Comparison of ENCODE assay signal across 8 cellular contexts in genomic region chr7:137898839-137899681, GRCh38. TPM values are rescaled to one million over a fixed set of nuclear protein-coding genes. Genes with fewer than 3 reads are reported as not detected.
DNase-seq lines count a peak whose midpoint lies in the region; ATAC-seq and TF ChIP-seq lines count a peak whose summit lies in the region.

No MANE protein-coding gene starts in this region.

- peak overlapping the region; percentile 74 for H3K27ac Mint-ChIP-seq in activated CD8-positive, alpha-beta T cell treated with anti-CD3 and anti-CD28 coated beads for 36 hours

- TF ChIP-seq CTCF in C4-2B (conservative IDR thresholded peaks at IDR 0.05), result peak; percentile 97
- peak; percentile 75 for TF ChIP-seq CTCF in activated CD8-positive, alpha-beta T cell treated with anti-CD3 and anti-CD28 coated beads for 36 hours (IDR thresholded peaks at IDR 0.05)

- WGBS in mesenchymal stem cell, result 12% methylated on average over 13 of the region's 14 CpGs

- peaks cover 29% of the 10 kb centered on the region for H3K36me3 Mint-ChIP-seq in activated CD8-positive, alpha-beta T cell treated with anti-CD3 and anti-CD28 coated beads for 36 hours (ENCODE audit: low read depth)

- H3K27me3 ChIP-seq in mesenchymal stem cell (ENCODE audit: control insufficient read depth in 1 of 2, insufficient read depth in 1 of 2, low read length in 2 of 2), result no peaks in the 10 kb centered on the region

- peaks cover 35 to 83% of the 10 kb centered on the region in 2 experiments for H3K36me3 ChIP-seq in mesenchymal stem cell (ENCODE audit: control insufficient read depth in 1 of 2, insufficient read depth in 2 of 2, low read depth in 1 of 2, low read length in 2 of 2)

- peak overlapping the region; percentile 75 for H3K9ac ChIP-seq in mesenchymal stem cell (ENCODE audit: low read length)

- intact Hi-C loops in activated CD8-positive, alpha-beta T cell treated with anti-CD3 and anti-CD28 coated beads for 36 hours (cut with micrococcal nuclease), result loop anchor here (1.0 to 5.0 kb wide), 3 partner anchors 52 to 292 kb away; partner anchors contain the start of gene DGKI

- peak; percentile 61 for ATAC-seq in GM19372 (IDR thresholded peaks at IDR 0.05; ENCODE audit: low read depth, unreplicated experiment)
- peak; percentile 54 for ATAC-seq in HG03460 (IDR thresholded peaks at IDR 0.05; ENCODE audit: unreplicated experiment)
- peak; percentile 84 for ATAC-seq in activated CD8-positive, alpha-beta T cell treated with anti-CD3 and anti-CD28 coated beads for 36 hours

- no peak overlapping the region for H4K91ac ChIP-seq in mesenchymal stem cell (ENCODE audit: low read length)

- no peak overlapping the region for H2BK12ac ChIP-seq in mesenchymal stem cell (ENCODE audit: low read length in 2 of 2)

- no peak overlapping the region for H2BK120ac ChIP-seq in mesenchymal stem cell (ENCODE audit: low read depth, low read length)

- H3K14ac ChIP-seq in mesenchymal stem cell (ENCODE audit: low read length in 2 of 2), result peak overlapping the region in 1 of 2 experiments; percentile 91

- peak; percentile 28 for DNase-seq in NCI-H82 treated with DMSO at 0.1 percent for 48 hours (lab: John Stamatoyannopoulos, UW; ENCODE audit: unreplicated experiment)
- DNase-seq in activated CD8-positive, alpha-beta T cell treated with anti-CD3 and anti-CD28 coated beads for 36 hours, result peak; percentile 86
- DNase-seq in effector CD4-positive, alpha-beta T cell, result peak; percentile 68
- DNase-seq in mesenchymal stem cell, result peak; percentile 75
- peak; percentile 60 for DNase-seq in stimulated activated CD8-positive, alpha-beta memory T cell treated with anti-CD3 and anti-CD28 coated beads, Interleukin-15, amount 100 ng/mL, for 1 hour (ENCODE audit: low read depth)

- H2BK5ac ChIP-seq in mesenchymal stem cell (ENCODE audit: low read depth, low read length, poor library complexity, severe bottlenecking), result no peak overlapping the region

- H3K9me3 ChIP-seq in mesenchymal stem cell (ENCODE audit: control insufficient read depth, low read length), result no peaks in the 10 kb centered on the region

- no peak overlapping the region for H2AFZ ChIP-seq in mesenchymal stem cell (ENCODE audit: low read depth, low read length)

- H3K4me2 ChIP-seq in mesenchymal stem cell (ENCODE audit: low read length, poor library complexity, severe bottlenecking), result peak overlapping the region; percentile 33

- no peak overlapping the region for H3K4me3 ChIP-seq in mesenchymal stem cell (ENCODE audit: insufficient read depth in 1 of 2, low read depth in 1 of 2, low read length in 2 of 2)

- no peaks in the 10 kb centered on the region for H3K27me3 Mint-ChIP-seq in activated CD8-positive, alpha-beta T cell treated with anti-CD3 and anti-CD28 coated beads for 36 hours

- CTCF ChIA-PET in activated CD8-positive, alpha-beta T cell treated with anti-CD3 and anti-CD28 coated beads for 36 hours (lab: Charles Lee), result interaction anchor here (0.6 to 10.9 kb wide), 13 partner anchors 17 to 839 kb away, joined by 3 to 334 read pairs (median 4); partner anchors contain the start of gene CREB3L2

- H3K4me1 ChIP-seq in mesenchymal stem cell (ENCODE audit: control insufficient read depth, insufficient read depth, low read depth, low read length), result peaks cover 1% of the 10 kb centered on the region

- H3K23ac ChIP-seq in mesenchymal stem cell (ENCODE audit: low read length in 2 of 2), result no peak overlapping the region

- H3K79me1 ChIP-seq in mesenchymal stem cell (replicated peaks; ENCODE audit: low read length, poor library complexity, severe bottlenecking), result peaks cover 21% of the 10 kb centered on the region

- no peak overlapping the region for H4K8ac ChIP-seq in mesenchymal stem cell (ENCODE audit: low read length)

- no peaks in the 10 kb centered on the region for H3K9me3 Mint-ChIP-seq in activated CD8-positive, alpha-beta T cell treated with anti-CD3 and anti-CD28 coated beads for 36 hours

- H3K18ac ChIP-seq in mesenchymal stem cell (ENCODE audit: low read depth in 1 of 2, low read length in 2 of 2), result peak overlapping the region in 1 of 2 experiments; percentile 46

- H2BK15ac ChIP-seq in mesenchymal stem cell (ENCODE audit: low read depth, poor library complexity, severe bottlenecking), result no peak overlapping the region

- POLR2A ChIA-PET in activated CD8-positive, alpha-beta T cell treated with anti-CD3 and anti-CD28 coated beads for 36 hours (lab: Charles Lee), result interaction anchor here (0.7 kb wide), 1 partner anchor 25 kb away, joined by 3 read pairs; no protein-coding TSS in a partner anchor

- no peak overlapping the region for H2AK5ac ChIP-seq in mesenchymal stem cell (ENCODE audit: low read length, severe bottlenecking)

- peaks cover 35% of the 10 kb centered on the region for H3K4me1 Mint-ChIP-seq in activated CD8-positive, alpha-beta T cell treated with anti-CD3 and anti-CD28 coated beads for 36 hours (ENCODE audit: low read depth)

- H3K4me3 Mint-ChIP-seq in activated CD8-positive, alpha-beta T cell treated with anti-CD3 and anti-CD28 coated beads for 36 hours, result no peak overlapping the region

- peak overlapping the region in 1 of 2 experiments; percentile 33 for H3K4ac ChIP-seq in mesenchymal stem cell (ENCODE audit: low read depth in 1 of 2, low read length in 2 of 2)

- H3K27ac ChIP-seq in C4-2B (no peak overlapping the region), mesenchymal stem cell (ENCODE audit: low read length, poor library complexity, severe bottlenecking) (peak overlapping the region; percentile 43)

RNA-seq across cellular contexts. Expression of gene DGKI, which starts 52.3 kb away (rescaled TPM):
- under 1 TPM; 0.38 to 0.65 TPM for total RNA-seq in activated CD8-positive, alpha-beta T cell treated with anti-CD3 and anti-CD28 coated beads for 36 hours
- 2.3 TPM for polyA plus RNA-seq in mesenchymal stem cell (2013, experiment 1 of 2)
- 2.2 TPM for polyA plus RNA-seq in mesenchymal stem cell (2013, experiment 2 of 2)

Comparison
In these comparisons a context has a peak if more than half of its experiments do, and no peak if none do; other contexts are left out.
1. DNase-seq: peak in every context shown above with its lines; median percentile 86 in activated CD8-positive, alpha-beta T cell treated with anti-CD3 and anti-CD28 coated beads for 36 hours; 75 in mesenchymal stem cell; 68 in effector CD4-positive, alpha-beta T cell; 60 in stimulated activated CD8-positive, alpha-beta memory T cell treated with anti-CD3 and anti-CD28 coated beads, Interleukin-15, amount 100 ng/mL, for 1 hour; 28 in NCI-H82 treated with DMSO at 0.1 percent for 48 hours.